In the genomic region with DNA sequence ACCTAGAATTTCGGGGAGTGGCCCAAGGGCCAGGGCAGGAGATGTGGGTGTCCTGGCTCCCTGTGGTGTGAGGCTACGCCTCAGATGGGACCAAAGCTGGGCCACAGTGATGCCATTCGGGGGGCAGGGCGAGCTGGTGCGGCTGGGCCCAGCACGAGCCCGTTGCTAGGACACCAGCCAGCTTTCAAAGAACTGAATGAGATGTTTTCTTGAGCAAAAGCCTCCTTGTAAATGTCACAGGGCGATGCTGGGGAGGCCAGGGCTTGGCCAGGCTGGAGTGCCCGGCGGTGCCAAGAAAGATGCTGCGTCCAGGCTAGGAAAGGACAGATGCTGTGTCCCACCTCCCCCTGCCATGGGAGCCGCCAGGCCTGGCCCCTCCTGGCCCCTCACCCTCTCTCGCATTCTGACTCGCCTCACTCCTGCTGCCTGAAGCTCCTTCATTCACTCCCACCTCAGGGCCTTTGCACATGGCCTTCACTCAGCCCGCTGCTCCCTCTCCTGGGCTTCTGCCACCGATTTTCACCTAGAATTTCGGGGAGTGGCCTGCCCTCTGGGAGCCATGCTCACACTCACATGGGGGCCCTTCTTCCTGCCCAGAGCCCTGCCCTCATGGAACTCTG, we compare ENCODE assay signal across 14 cellular contexts. TPM values are rescaled to one million over a fixed set of nuclear protein-coding genes. Genes with fewer than 3 reads are reported as not detected.
A peak's percentile ranks its signal among the peaks of the same experiment; 100 is the strongest.
DNase-seq lines count a peak whose midpoint lies in the region; ATAC-seq and TF ChIP-seq lines count a peak whose summit lies in the region.
"Had no signal": no experiment of that assay in that cellular context is flagged by ENCODE, and none has a peak within 500 bp of the region (broad histone marks: within the 10 kb centered on the region; RNA-seq: fewer than 3 reads in every experiment).

No MANE protein-coding gene starts in this region.

- no peak for TF ChIP-seq CTCF in neural progenitor cell (IDR thresholded peaks at IDR 0.05)

- H3K27ac ChIP-seq in BLaER1 (peak overlapping the region; percentile 76), HUES64 (ENCODE audit: low read depth, low read length) (no peak overlapping the region), cingulate gyrus (ENCODE audit: low read depth, low read length) (peak overlapping the region; percentile 97), neural progenitor cell (no peak overlapping the region)
- H3K27ac ChIP-seq: prostate gland had no signal

- H3K36me3 ChIP-seq in BLaER1 (peaks cover 25% of the 10 kb centered on the region; the same call in 1 of the 2 replicates), HUES64 (ENCODE audit: insufficient read depth, low read length) (no peaks in the 10 kb centered on the region), neural progenitor cell (no peaks in the 10 kb centered on the region)
- H3K36me3 ChIP-seq: HAP-1, prostate gland had no signal

- H3K27me3 ChIP-seq in BLaER1: no peaks in the 10 kb centered on the region
- H3K27me3 ChIP-seq in HUES64 (ENCODE audit: insufficient read depth, low read length): no peaks in the 10 kb centered on the region
- no peaks in the 10 kb centered on the region for H3K27me3 ChIP-seq in neural progenitor cell
- H3K27me3 ChIP-seq: heart right ventricle had no signal

- peaks cover 7% of the 10 kb centered on the region for H3K36me3 Mint-ChIP-seq in neural progenitor cell

- H3K4me2 ChIP-seq in BLaER1: peak overlapping the region; percentile 98
- no peak overlapping the region for H3K4me2 ChIP-seq in neural progenitor cell

- no peaks in the 10 kb centered on the region for H3F3A ChIP-seq in neural progenitor cell (ENCODE audit: low read depth)

- H2AFZ ChIP-seq in neural progenitor cell (replicated peaks): no peak overlapping the region

- H3K4me3 ChIP-seq in BLaER1: no peak overlapping the region
- H3K4me3 ChIP-seq in HUES64 (ENCODE audit: low read length): no peak overlapping the region
- H3K4me3 ChIP-seq in neural progenitor cell: no peak overlapping the region
- H3K4me3 ChIP-seq: HAP-1, heart right ventricle, prostate gland had no signal

- DNase-seq in neural progenitor cell (ENCODE audit: low spot score) (no peak), NCI-H1436 treated with DMSO at 0.1 percent for 48 hours (lab: John Stamatoyannopoulos, UW) (no peak), NCI-H510A (lab: John Stamatoyannopoulos, UW) (no peak)
- DNase-seq in stimulated activated CD4-positive, alpha-beta T cell treated with anti-CD3 and anti-CD28 coated beads, Interleukin-12 subunit alpha, Interleukin-12 subunit beta, amount 100 ng/mL, for 4 hours: no peak
- DNase-seq: activated CD8-positive, alpha-beta memory T cell treated with anti-CD3 and anti-CD28 coated beads for 24 hours; amniotic stem cell; heart right ventricle had no signal

- peak overlapping the region; percentile 62 for H3K4me3 Mint-ChIP-seq in neural progenitor cell
- H3K4me3 Mint-ChIP-seq: B cell had no signal

- no peaks in the 10 kb centered on the region for H4K20me1 ChIP-seq in BLaER1
- H4K20me1 ChIP-seq in neural progenitor cell (ENCODE audit: low read depth): no peaks in the 10 kb centered on the region

- H3K9me3 Mint-ChIP-seq in neural progenitor cell: no peaks in the 10 kb centered on the region

- H3K79me2 ChIP-seq in neural progenitor cell (ENCODE audit: low read depth): no peaks in the 10 kb centered on the region

- H3K27me3 Mint-ChIP-seq in neural progenitor cell (ENCODE audit: insufficient read depth, low read depth): peaks cover 2% of the 10 kb centered on the region
- H3K27me3 Mint-ChIP-seq: B cell had no signal

- peaks cover 53% of the 10 kb centered on the region for H3K4me1 Mint-ChIP-seq in neural progenitor cell

- H3K9me3 ChIP-seq in BLaER1: no peaks in the 10 kb centered on the region
- H3K9me3 ChIP-seq in HUES64 (ENCODE audit: insufficient read depth, low read depth, low read length): no peaks in the 10 kb centered on the region
- no peaks in the 10 kb centered on the region for H3K9me3 ChIP-seq in neural progenitor cell (ENCODE audit: low read depth)
- H3K9me3 ChIP-seq: HAP-1, heart right ventricle, prostate gland had no signal

- H3K27ac Mint-ChIP-seq in neural progenitor cell: peak overlapping the region; percentile 96
- H3K27ac Mint-ChIP-seq: B cell had no signal

- peaks cover 97% of the 10 kb centered on the region for H3K4me1 ChIP-seq in BLaER1
- H3K4me1 ChIP-seq in HUES64 (ENCODE audit: insufficient read depth, low read length): no peaks in the 10 kb centered on the region
- peaks cover 17% of the 10 kb centered on the region for H3K4me1 ChIP-seq in neural progenitor cell
- H3K4me1 ChIP-seq: HAP-1, prostate gland had no signal

- no peak overlapping the region for H3K9ac ChIP-seq in BLaER1
- H3K9ac ChIP-seq in HUES64 (ENCODE audit: low read depth, low read length): peak overlapping the region; percentile 22; the same call in 1 of the 2 replicates
- H3K9ac ChIP-seq in neural progenitor cell: no peak overlapping the region

- 90% methylated on average over 17 of the region's 17 CpGs for WGBS in HUES64

- no peak for ATAC-seq in HG02938 (IDR thresholded peaks at IDR 0.05; ENCODE audit: unreplicated experiment)
- ATAC-seq: heart right ventricle had no signal

RNA-seq across cellular contexts. Expression of a gene that starts 39.1 kb away (rescaled TPM):
- polyA plus RNA-seq in HUES64 (2013, experiment 1 of 2): 14.3 TPM
- polyA plus RNA-seq in HUES64 (2013, experiment 2 of 2): 24.5 TPM
- total RNA-seq in neural progenitor cell (ENCODE audit: low replicate concordance): 19.8 and 26.9 TPM in 2 replicates

RNA-seq across cellular contexts. Expression of a gene that starts 54.4 kb away (rescaled TPM):
- 68.3 TPM for polyA plus RNA-seq in HUES64 (2013, experiment 1 of 2)
- 76.4 TPM for polyA plus RNA-seq in HUES64 (2013, experiment 2 of 2)
- 106 and 184 TPM in 2 replicates for total RNA-seq in neural progenitor cell (ENCODE audit: low replicate concordance)

RNA-seq across cellular contexts. Expression of a gene that starts 54.7 kb away (rescaled TPM):
- 23.8 TPM for polyA plus RNA-seq in HUES64 (2013, experiment 1 of 2)
- 22.3 TPM for polyA plus RNA-seq in HUES64 (2013, experiment 2 of 2)
- total RNA-seq in neural progenitor cell (ENCODE audit: low replicate concordance): 46.6 and 49.2 TPM in 2 replicates

Comparison
In these comparisons a context has a peak if more than half of its experiments do, and no peak if none do; other contexts are left out.
1. H3K27ac ChIP-seq: peak in BLaER1 (single experiment) and cingulate gyrus (single experiment); none in HUES64 (single experiment) and neural progenitor cell (single experiment).